ENCODE assay signal across 18 cellular contexts in genomic region chr6:92132957-92133356, GRCh38.
"Had no signal": no experiment of that assay in that cellular context is flagged by ENCODE, and none has a peak within 500 bp of the region (broad histone marks: within the 10 kb centered on the region; RNA-seq: fewer than 3 reads in every experiment).

No MANE protein-coding gene starts in this region.

- H3K4me3 Mint-ChIP-seq: memory B cell; naive thymus-derived CD4-positive, alpha-beta T cell had no signal

- H3K27ac Mint-ChIP-seq: memory B cell; naive thymus-derived CD4-positive, alpha-beta T cell had no signal

- H3K4me1 Mint-ChIP-seq: memory B cell; naive thymus-derived CD4-positive, alpha-beta T cell had no signal

- H3K36me3 ChIP-seq: esophagus muscularis mucosa, gastroesophageal sphincter, heart left ventricle, left lung, lower lobe of right lung had no signal

- H3K27me3 ChIP-seq: dorsolateral prefrontal cortex, esophagus muscularis mucosa, foreskin keratinocyte, gastroesophageal sphincter, heart left ventricle, left lung had no signal

- ATAC-seq: gastroesophageal sphincter; heart left ventricle; left cardiac atrium; left lung; left ventricle myocardium superior; lower lobe of right lung; naive thymus-derived CD4-positive, alpha-beta T cell had no signal

- H3K4me1 ChIP-seq: esophagus muscularis mucosa, foreskin keratinocyte, gastroesophageal sphincter, heart left ventricle, left lung, lower lobe of right lung had no signal

- H3K27me3 Mint-ChIP-seq: memory B cell; naive thymus-derived CD4-positive, alpha-beta T cell had no signal

- DNase-seq: dermis blood vessel endothelial cell; dorsolateral prefrontal cortex; effector CD4-positive, alpha-beta T cell; effector memory CD4-positive, alpha-beta T cell; heart left ventricle; hippocampal formation; left cardiac atrium; left lung; left ventricle myocardium superior; lower lobe of right lung; mesendoderm; midbrain; naive thymus-derived CD4-positive, alpha-beta T cell had no signal

- H3K9me3 ChIP-seq: esophagus muscularis mucosa, gastroesophageal sphincter, heart left ventricle, left lung, lower lobe of right lung had no signal

- H3K4me3 ChIP-seq: coronary artery, dorsolateral prefrontal cortex, esophagus muscularis mucosa, gastroesophageal sphincter, heart left ventricle, left lung, lower lobe of right lung had no signal

- H3K36me3 Mint-ChIP-seq: memory B cell; naive thymus-derived CD4-positive, alpha-beta T cell had no signal

- H3K27ac ChIP-seq: coronary artery, dorsolateral prefrontal cortex, esophagus muscularis mucosa, foreskin keratinocyte, gastroesophageal sphincter, heart left ventricle, left lung, lower lobe of right lung had no signal
